ENCODE assay signal across 1 cellular context in the genomic region with DNA sequence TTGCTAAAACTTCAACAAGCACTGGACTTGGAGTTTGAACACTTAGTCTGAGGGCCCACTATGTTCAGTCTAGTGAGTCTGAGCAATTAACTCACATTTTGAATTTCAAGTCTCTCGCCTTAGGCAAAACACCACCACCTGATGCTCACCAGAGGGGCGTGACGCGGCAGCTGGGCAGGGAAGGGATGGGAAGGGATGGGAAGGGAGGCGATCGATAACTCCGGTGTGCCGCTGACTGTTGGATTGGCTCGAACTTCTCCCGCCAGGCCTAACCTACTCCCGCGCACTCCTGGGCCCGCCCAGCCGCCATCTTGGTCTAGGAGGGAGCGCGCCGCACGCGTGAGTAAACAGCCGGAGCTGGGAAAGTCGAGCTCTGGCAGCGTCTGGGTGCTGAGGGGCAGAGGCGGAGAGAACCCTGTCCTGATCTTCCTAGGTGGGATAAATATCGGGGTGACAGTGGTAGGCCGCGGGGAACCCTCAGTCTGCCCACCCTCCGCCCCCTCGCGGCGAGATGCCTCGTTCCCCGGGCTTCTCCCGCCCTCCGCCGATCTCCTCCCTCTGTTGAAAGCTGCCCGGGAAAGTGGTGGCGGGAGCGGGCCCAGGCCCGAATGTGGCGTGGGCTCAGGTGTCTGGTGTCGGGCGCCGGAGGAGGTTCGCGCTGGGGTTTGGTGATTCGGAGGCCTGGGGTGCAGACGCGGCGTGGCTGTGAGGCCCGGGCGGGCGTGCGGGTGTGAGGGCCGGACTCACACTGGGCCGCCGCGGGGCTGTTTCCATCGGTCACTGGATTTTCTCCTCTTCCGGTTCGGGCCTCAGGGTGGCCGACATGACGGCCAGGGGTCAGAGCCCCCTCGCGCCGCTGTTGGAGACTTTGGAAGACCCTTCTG.
A peak's percentile ranks its signal among the peaks of the same experiment; 100 is the strongest.
TF ChIP-seq lines count a peak whose summit lies in the region.

A gene with protein sequence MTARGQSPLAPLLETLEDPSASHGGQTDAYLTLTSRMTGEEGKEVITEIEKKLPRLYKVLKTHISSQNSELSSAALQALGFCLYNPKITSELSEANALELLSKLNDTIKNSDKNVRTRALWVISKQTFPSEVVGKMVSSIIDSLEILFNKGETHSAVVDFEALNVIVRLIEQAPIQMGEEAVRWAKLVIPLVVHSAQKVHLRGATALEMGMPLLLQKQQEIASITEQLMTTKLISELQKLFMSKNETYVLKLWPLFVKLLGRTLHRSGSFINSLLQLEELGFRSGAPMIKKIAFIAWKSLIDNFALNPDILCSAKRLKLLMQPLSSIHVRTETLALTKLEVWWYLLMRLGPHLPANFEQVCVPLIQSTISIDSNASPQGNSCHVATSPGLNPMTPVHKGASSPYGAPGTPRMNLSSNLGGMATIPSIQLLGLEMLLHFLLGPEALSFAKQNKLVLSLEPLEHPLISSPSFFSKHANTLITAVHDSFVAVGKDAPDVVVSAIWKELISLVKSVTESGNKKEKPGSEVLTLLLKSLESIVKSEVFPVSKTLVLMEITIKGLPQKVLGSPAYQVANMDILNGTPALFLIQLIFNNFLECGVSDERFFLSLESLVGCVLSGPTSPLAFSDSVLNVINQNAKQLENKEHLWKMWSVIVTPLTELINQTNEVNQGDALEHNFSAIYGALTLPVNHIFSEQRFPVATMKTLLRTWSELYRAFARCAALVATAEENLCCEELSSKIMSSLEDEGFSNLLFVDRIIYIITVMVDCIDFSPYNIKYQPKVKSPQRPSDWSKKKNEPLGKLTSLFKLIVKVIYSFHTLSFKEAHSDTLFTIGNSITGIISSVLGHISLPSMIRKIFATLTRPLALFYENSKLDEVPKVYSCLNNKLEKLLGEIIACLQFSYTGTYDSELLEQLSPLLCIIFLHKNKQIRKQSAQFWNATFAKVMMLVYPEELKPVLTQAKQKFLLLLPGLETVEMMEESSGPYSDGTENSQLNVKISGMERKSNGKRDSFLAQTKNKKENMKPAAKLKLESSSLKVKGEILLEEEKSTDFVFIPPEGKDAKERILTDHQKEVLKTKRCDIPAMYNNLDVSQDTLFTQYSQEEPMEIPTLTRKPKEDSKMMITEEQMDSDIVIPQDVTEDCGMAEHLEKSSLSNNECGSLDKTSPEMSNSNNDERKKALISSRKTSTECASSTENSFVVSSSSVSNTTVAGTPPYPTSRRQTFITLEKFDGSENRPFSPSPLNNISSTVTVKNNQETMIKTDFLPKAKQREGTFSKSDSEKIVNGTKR (N-terminal part only) (plus strand): TSS at position 302 of the 884 bp plus-strand sequence. CDS start 522 bp downstream, at position 824.

TF ChIP-seq in WTC11, 78 proteins besides CTCF, POLR2A, EP300 and RAD21 (continued from another document):
- TF ChIP-seq ZBTB21 (CRISPR knock-in tag; IDR thresholded peaks at IDR 0.05; ENCODE audit: borderline replicate concordance) (no peak), SOX15 (CRISPR knock-in tag; IDR thresholded peaks at IDR 0.05) (no peak), NFE2L1 (CRISPR knock-in tag; IDR thresholded peaks at IDR 0.05) (peak; percentile 52; the same call in 1 of the 2 replicates), FOXJ3 (CRISPR knock-in tag; IDR thresholded peaks at IDR 0.05; ENCODE audit: borderline replicate concordance) (no peak), ZNF232 (CRISPR knock-in tag; IDR thresholded peaks at IDR 0.05) (no peak; the same call in 1 of the 2 replicates), SMAD3 (CRISPR knock-in tag; IDR thresholded peaks at IDR 0.05; ENCODE audit: borderline replicate concordance) (no peak; the same call in 1 of the 2 replicates), NFATC4 (CRISPR knock-in tag; IDR thresholded peaks at IDR 0.05) (no peak), TEAD1 (CRISPR knock-in tag; IDR thresholded peaks at IDR 0.05) (peak; percentile 91; the same call in 1 of the 2 replicates), MXD4 (CRISPR knock-in tag; IDR thresholded peaks at IDR 0.05; ENCODE audit: borderline replicate concordance) (no peak), FOXP1 (CRISPR knock-in tag; IDR thresholded peaks at IDR 0.05; ENCODE audit: borderline replicate concordance) (peak; percentile 51; the same call in 1 of the 2 replicates), CREB1 (CRISPR knock-in tag; IDR thresholded peaks at IDR 0.05) (no peak), TCF7 (CRISPR knock-in tag; IDR thresholded peaks at IDR 0.05; ENCODE audit: low read depth) (0 out of 2 replicates have a peak, but pooled peaks have one; percentile 32), ZNF219 (CRISPR knock-in tag; IDR thresholded peaks at IDR 0.05; ENCODE audit: borderline replicate concordance) (no peak), CBFB (CRISPR knock-in tag; IDR thresholded peaks at IDR 0.05; ENCODE audit: low read depth) (no peak), ZNF396 (CRISPR knock-in tag; IDR thresholded peaks at IDR 0.05; ENCODE audit: borderline replicate concordance) (no peak), PRRX2 (CRISPR knock-in tag; IDR thresholded peaks at IDR 0.05) (no peak), TEAD4 (CRISPR knock-in tag; IDR thresholded peaks at IDR 0.05) (no peak), ZNF121 (CRISPR knock-in tag; IDR thresholded peaks at IDR 0.05) (no peak), ZNF138 (CRISPR knock-in tag; conservative IDR thresholded peaks at IDR 0.05) (no peak), TP53 (CRISPR knock-in tag; IDR thresholded peaks at IDR 0.05) (no peak)
- TF ChIP-seq, protein P1, sequence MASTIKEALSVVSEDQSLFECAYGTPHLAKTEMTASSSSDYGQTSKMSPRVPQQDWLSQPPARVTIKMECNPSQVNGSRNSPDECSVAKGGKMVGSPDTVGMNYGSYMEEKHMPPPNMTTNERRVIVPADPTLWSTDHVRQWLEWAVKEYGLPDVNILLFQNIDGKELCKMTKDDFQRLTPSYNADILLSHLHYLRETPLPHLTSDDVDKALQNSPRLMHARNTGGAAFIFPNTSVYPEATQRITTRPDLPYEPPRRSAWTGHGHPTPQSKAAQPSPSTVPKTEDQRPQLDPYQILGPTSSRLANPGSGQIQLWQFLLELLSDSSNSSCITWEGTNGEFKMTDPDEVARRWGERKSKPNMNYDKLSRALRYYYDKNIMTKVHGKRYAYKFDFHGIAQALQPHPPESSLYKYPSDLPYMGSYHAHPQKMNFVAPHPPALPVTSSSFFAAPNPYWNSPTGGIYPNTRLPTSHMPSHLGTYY (CRISPR knock-in tag; IDR thresholded peaks at IDR 0.05), result no peak
- TF ChIP-seq, protein P2, sequence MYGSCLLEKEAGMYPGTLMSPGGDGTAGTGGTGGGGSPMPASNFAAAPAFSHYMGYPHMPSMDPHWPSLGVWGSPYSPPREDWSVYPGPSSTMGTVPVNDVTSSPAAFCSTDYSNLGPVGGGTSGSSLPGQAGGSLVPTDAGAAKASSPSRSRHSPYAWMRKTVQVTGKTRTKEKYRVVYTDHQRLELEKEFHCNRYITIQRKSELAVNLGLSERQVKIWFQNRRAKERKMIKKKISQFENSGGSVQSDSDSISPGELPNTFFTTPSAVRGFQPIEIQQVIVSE (CRISPR knock-in tag; IDR thresholded peaks at IDR 0.05; ENCODE audit: borderline replicate concordance), result no peak
- TF ChIP-seq, protein P3, sequence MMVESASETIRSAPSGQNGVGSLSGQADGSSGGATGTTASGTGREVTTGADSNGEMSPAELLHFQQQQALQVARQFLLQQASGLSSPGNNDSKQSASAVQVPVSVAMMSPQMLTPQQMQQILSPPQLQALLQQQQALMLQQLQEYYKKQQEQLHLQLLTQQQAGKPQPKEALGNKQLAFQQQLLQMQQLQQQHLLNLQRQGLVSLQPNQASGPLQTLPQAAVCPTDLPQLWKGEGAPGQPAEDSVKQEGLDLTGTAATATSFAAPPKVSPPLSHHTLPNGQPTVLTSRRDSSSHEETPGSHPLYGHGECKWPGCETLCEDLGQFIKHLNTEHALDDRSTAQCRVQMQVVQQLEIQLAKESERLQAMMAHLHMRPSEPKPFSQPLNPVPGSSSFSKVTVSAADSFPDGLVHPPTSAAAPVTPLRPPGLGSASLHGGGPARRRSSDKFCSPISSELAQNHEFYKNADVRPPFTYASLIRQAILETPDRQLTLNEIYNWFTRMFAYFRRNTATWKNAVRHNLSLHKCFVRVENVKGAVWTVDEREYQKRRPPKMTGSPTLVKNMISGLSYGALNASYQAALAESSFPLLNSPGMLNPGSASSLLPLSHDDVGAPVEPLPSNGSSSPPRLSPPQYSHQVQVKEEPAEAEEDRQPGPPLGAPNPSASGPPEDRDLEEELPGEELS (CRISPR knock-in tag; IDR thresholded peaks at IDR 0.05), result peak; percentile 90
- TF ChIP-seq, protein P4, sequence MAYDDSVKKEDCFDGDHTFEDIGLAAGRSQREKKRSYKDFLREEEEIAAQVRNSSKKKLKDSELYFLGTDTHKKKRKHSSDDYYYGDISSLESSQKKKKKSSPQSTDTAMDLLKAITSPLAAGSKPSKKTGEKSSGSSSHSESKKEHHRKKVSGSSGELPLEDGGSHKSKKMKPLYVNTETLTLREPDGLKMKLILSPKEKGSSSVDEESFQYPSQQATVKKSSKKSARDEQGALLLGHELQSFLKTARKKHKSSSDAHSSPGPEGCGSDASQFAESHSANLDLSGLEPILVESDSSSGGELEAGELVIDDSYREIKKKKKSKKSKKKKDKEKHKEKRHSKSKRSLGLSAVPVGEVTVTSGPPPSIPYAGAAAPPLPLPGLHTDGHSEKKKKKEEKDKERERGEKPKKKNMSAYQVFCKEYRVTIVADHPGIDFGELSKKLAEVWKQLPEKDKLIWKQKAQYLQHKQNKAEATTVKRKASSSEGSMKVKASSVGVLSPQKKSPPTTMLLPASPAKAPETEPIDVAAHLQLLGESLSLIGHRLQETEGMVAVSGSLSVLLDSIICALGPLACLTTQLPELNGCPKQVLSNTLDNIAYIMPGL (CRISPR knock-in tag; IDR thresholded peaks at IDR 0.05), result peak; percentile 59
- TF ChIP-seq, protein P5, sequence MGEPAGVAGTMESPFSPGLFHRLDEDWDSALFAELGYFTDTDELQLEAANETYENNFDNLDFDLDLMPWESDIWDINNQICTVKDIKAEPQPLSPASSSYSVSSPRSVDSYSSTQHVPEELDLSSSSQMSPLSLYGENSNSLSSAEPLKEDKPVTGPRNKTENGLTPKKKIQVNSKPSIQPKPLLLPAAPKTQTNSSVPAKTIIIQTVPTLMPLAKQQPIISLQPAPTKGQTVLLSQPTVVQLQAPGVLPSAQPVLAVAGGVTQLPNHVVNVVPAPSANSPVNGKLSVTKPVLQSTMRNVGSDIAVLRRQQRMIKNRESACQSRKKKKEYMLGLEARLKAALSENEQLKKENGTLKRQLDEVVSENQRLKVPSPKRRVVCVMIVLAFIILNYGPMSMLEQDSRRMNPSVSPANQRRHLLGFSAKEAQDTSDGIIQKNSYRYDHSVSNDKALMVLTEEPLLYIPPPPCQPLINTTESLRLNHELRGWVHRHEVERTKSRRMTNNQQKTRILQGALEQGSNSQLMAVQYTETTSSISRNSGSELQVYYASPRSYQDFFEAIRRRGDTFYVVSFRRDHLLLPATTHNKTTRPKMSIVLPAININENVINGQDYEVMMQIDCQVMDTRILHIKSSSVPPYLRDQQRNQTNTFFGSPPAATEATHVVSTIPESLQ (CRISPR knock-in tag; IDR thresholded peaks at IDR 0.05), result no peak
- TF ChIP-seq, protein P6, sequence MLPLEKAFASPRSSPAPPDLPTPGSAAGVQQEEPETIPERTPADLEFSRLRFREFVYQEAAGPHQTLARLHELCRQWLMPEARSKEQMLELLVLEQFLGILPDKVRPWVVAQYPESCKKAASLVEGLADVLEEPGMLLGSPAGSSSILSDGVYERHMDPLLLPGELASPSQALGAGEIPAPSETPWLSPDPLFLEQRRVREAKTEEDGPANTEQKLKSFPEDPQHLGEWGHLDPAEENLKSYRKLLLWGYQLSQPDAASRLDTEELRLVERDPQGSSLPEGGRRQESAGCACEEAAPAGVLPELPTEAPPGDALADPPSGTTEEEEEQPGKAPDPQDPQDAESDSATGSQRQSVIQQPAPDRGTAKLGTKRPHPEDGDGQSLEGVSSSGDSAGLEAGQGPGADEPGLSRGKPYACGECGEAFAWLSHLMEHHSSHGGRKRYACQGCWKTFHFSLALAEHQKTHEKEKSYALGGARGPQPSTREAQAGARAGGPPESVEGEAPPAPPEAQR (CRISPR knock-in tag; IDR thresholded peaks at IDR 0.05), result no peak
- TF ChIP-seq, protein P7, sequence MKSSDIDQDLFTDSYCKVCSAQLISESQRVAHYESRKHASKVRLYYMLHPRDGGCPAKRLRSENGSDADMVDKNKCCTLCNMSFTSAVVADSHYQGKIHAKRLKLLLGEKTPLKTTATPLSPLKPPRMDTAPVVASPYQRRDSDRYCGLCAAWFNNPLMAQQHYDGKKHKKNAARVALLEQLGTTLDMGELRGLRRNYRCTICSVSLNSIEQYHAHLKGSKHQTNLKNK (CRISPR knock-in tag; IDR thresholded peaks at IDR 0.05), result no peak
